ENCODE assay signal across 8 cellular contexts in genomic region chr6:159608961-159609673, GRCh38.
DNase-seq lines count a peak whose midpoint lies in the region; ATAC-seq and TF ChIP-seq lines count a peak whose summit lies in the region.

No MANE protein-coding gene starts in this region.

- peak; percentile 38 for DNase-seq in AG20443 (ENCODE audit: low spot score)
- peak; percentile 65 for DNase-seq in GM13976 (ENCODE audit: low spot score)
- DNase-seq in OCI-M1 (lab: John Stamatoyannopoulos, UW): peak; percentile 62
- peak; percentile 17 for DNase-seq in hepatic stellate cell (ENCODE audit: low spot score)
- DNase-seq in SK-N-DZ (ENCODE audit: low spot score): no peak
- no peak for DNase-seq in T1000 (lab: John Stamatoyannopoulos, UW)

- ATAC-seq in GM19395 (IDR thresholded peaks at IDR 0.05; ENCODE audit: unreplicated experiment) (no peak), esophagus mucosa (no peak)

- peak; percentile 78 for TF ChIP-seq CTCF in GM13976 (IDR thresholded peaks at IDR 0.05; ENCODE audit: borderline replicate concordance, control extremely low read depth, extremely low read depth, insufficient read depth, missing control alignments)

- in situ Hi-C loops in GM13976 (cut with MboI; ENCODE audit: low sequenced_read_pairs, unreplicated experiment): loop anchor here (25.0 kb wide), 1 partner anchor 422 kb away; no protein-coding TSS in a partner anchor

Comparison
In these comparisons a context has a peak if more than half of its experiments do, and no peak if none do; other contexts are left out.
1. DNase-seq: peak in AG20443 (single experiment), GM13976 (single experiment), OCI-M1 (single experiment) and hepatic stellate cell (single experiment); none in SK-N-DZ (single experiment) and T1000 (single experiment).